ENCODE assay signal across 12 cellular contexts in genomic region chr3:160870327-160870726, GRCh38.
DNase-seq lines count a peak whose midpoint lies in the region; ATAC-seq and TF ChIP-seq lines count a peak whose summit lies in the region.
"Had no signal": no experiment of that assay in that cellular context is flagged by ENCODE, and none has a peak within 500 bp of the region (broad histone marks: within the 10 kb centered on the region; RNA-seq: fewer than 3 reads in every experiment).

No MANE protein-coding gene starts in this region.

- peak overlapping the region; percentile 24; the same call in 1 of the 2 replicates for H3K4me3 ChIP-seq in PC-9

- peaks cover 5% of the 10 kb centered on the region; the same call in 1 of the 2 replicates for H3F3A ChIP-seq in PC-9 (ENCODE audit: insufficient read depth, low read depth)

- H2BK5ac ChIP-seq in H9 (ENCODE audit: insufficient read length, low read length), result no peak overlapping the region

- H3K9me3 Mint-ChIP-seq in H9, result no peaks in the 10 kb centered on the region
- H3K9me3 Mint-ChIP-seq: mesothelial cell of epicardium had no signal

- no peak overlapping the region for H2BK20ac ChIP-seq in H9 (ENCODE audit: low read depth, low read length, poor library complexity, severe bottlenecking)

- intact Hi-C loops in PC-9 (cut with micrococcal nuclease; ENCODE audit: unreplicated experiment), result loop anchor here (1.0 kb wide), 1 partner anchor 115 kb away; no protein-coding TSS in a partner anchor

- WGBS in H9 (ENCODE audit: extremely low coverage, insufficient read length, low lambda C conversion rate), result no CpG with 5 or more reads among the region's 4 CpGs

- peak; percentile 47 for ATAC-seq in left lobe of liver
- no peak for ATAC-seq in HG03571 (IDR thresholded peaks at IDR 0.05; ENCODE audit: unreplicated experiment)

- POLR2A ChIA-PET in PC-9 (lab: Charles Lee; ENCODE audit: unreplicated experiment), result no interaction called here

- H2BK15ac ChIP-seq in H9 (ENCODE audit: low read depth, low read length), result no peak overlapping the region

- H3K27me3 ChIP-seq in PC-9 (ENCODE audit: insufficient read depth, low read depth), result no peaks in the 10 kb centered on the region
- H3K27me3 ChIP-seq in H9 (ENCODE audit: insufficient read depth, low read length), result no peaks in the 10 kb centered on the region

- H3K18ac ChIP-seq in H9 (ENCODE audit: insufficient read length, low read depth, low read length), result no peak overlapping the region

- H3K27ac ChIP-seq in PC-9, result no peak overlapping the region
- H3K27ac ChIP-seq in H9 (ENCODE audit: insufficient read length, low read depth, low read length), result no peak overlapping the region

- H3K4me1 Mint-ChIP-seq in H9, result peaks cover 10 to 11% of the 10 kb centered on the region in 2 experiments

- H3K79me2 ChIP-seq in PC-9 (ENCODE audit: low read depth) (no peaks in the 10 kb centered on the region), H9 (ENCODE audit: insufficient read depth, low read length) (no peaks in the 10 kb centered on the region)

- no peaks in the 10 kb centered on the region for H3K27me3 Mint-ChIP-seq in H9 (ENCODE audit: low read depth)

- H3K4me1 ChIP-seq in PC-9 (replicated peaks; ENCODE audit: insufficient read depth), result peaks cover 12% of the 10 kb centered on the region
- peaks cover 4% of the 10 kb centered on the region; the same call in 1 of the 2 replicates for H3K4me1 ChIP-seq in H9 (ENCODE audit: insufficient read depth, low read length)

- H3K56ac ChIP-seq in H9 (ENCODE audit: insufficient read length, low read depth, low read length), result no peak overlapping the region

- no peaks in the 10 kb centered on the region for H3K36me3 ChIP-seq in PC-9 (ENCODE audit: low read depth)

- no peak overlapping the region for H3K4ac ChIP-seq in H9 (ENCODE audit: low read depth, low read length)

- no peaks in the 10 kb centered on the region for H4K20me1 ChIP-seq in PC-9 (ENCODE audit: insufficient read depth)
- no peaks in the 10 kb centered on the region for H4K20me1 ChIP-seq in H9 (ENCODE audit: control insufficient read depth, insufficient read depth, insufficient read length)

- H3K4me3 Mint-ChIP-seq in H9, result no peak overlapping the region
- H3K4me3 Mint-ChIP-seq: mesothelial cell of epicardium had no signal

- no peak overlapping the region for H3K9ac ChIP-seq in H9 (ENCODE audit: extremely low read depth, insufficient read length, low read length)

- H3K23me2 ChIP-seq in H9 (ENCODE audit: insufficient read length, low read depth, low read length, poor library complexity, severe bottlenecking), result no peaks in the 10 kb centered on the region

- no peak for TF ChIP-seq CTCF in PC-9 (conservative IDR thresholded peaks at IDR 0.05)
- TF ChIP-seq CTCF in H9 (conservative IDR thresholded peaks at IDR 0.05), result no peak

- H2BK120ac ChIP-seq in H9 (ENCODE audit: low read depth, low read length, poor library complexity, severe bottlenecking), result no peak overlapping the region

- no peak overlapping the region for H4K5ac ChIP-seq in H9 (ENCODE audit: insufficient read length, low read depth, low read length)

- no peak overlapping the region for H3K23ac ChIP-seq in H9 (ENCODE audit: insufficient read length, low read depth, low read length)

- H3K14ac ChIP-seq in H9 (ENCODE audit: insufficient read depth, low read length), result no peak overlapping the region

- H3K4me2 ChIP-seq in PC-9, result peak overlapping the region; percentile 49
- H3K4me2 ChIP-seq in H9 (ENCODE audit: insufficient read depth, insufficient read length, low read length), result no peak overlapping the region

- no peak overlapping the region for H4K8ac ChIP-seq in H9 (replicated peaks; ENCODE audit: insufficient read length, low read depth, low read length)

- no peaks in the 10 kb centered on the region for H3K9me2 ChIP-seq in PC-9 (ENCODE audit: insufficient read depth)

- H3K79me1 ChIP-seq in H9 (ENCODE audit: insufficient read depth, low read depth, low read length, poor library complexity, severe bottlenecking), result no peaks in the 10 kb centered on the region

- peak; percentile 36 for DNase-seq in COR-L47 (lab: John Stamatoyannopoulos, UW)
- DNase-seq in NCI-H1436 treated with DMSO at 0.1 percent for 48 hours (lab: John Stamatoyannopoulos, UW), result peak; percentile 43
- DNase-seq in PC-9, result peak; percentile 6 to 58
- no peak for DNase-seq in left lobe of liver (ENCODE audit: low spot score)
- no peak for DNase-seq in pons (ENCODE audit: low spot score)
- DNase-seq in H9, result no peak
- DNase-seq in iPS-NIHi7 (ENCODE audit: extremely low spot score), result no peak
- DNase-seq: activated T-cell treated with anti-CD3 and anti-CD28 coated beads, Interleukin-2, amount 50 U/mL, for 1 hour; erythroblast; Kasumi-1 had no signal

- H3K9me3 ChIP-seq in PC-9 (ENCODE audit: insufficient read depth, low read depth) (no peaks in the 10 kb centered on the region), H9 (ENCODE audit: control insufficient read depth, low read depth, low read length) (no peaks in the 10 kb centered on the region)

- CTCF ChIA-PET in PC-9 (lab: Charles Lee), result interaction anchor here (0.6 kb wide), 1 partner anchor 1700 kb away, joined by 4 read pairs; no protein-coding TSS in a partner anchor

- H3K36me3 Mint-ChIP-seq in H9 (ENCODE audit: insufficient read depth in 1 of 3, low read depth in 3 of 3), result no peaks in the 10 kb centered on the region
- H3K36me3 Mint-ChIP-seq: mesothelial cell of epicardium had no signal

- no TSS peak for BruUV-seq in PC-9 (replicated peaks; lab: Mats Ljungman, UMichigan)

- H2AK5ac ChIP-seq in H9 (ENCODE audit: insufficient read length, low read length), result no peak overlapping the region

- H2AFZ ChIP-seq in PC-9, result no peak overlapping the region
- H2AFZ ChIP-seq in H9 (ENCODE audit: low read length), result no peak overlapping the region

- H3T11ph ChIP-seq in H9 (ENCODE audit: low read length), result no peak overlapping the region

- H3K27ac Mint-ChIP-seq in H9, result no peak overlapping the region
- H3K27ac Mint-ChIP-seq: mesothelial cell of epicardium had no signal

- H2BK12ac ChIP-seq in H9 (ENCODE audit: insufficient read length, low read depth, low read length), result no peak overlapping the region

- H4K91ac ChIP-seq in H9 (ENCODE audit: insufficient read length, low read depth, low read length), result no peak overlapping the region

Comparison
In these comparisons a context has a peak if more than half of its experiments do, and no peak if none do; other contexts are left out.
1. DNase-seq: peak in COR-L47 (single experiment), NCI-H1436 treated with DMSO at 0.1 percent for 48 hours (single experiment) and PC-9 (2 of 2); none in left lobe of liver (single experiment), pons (single experiment), H9 (single experiment) and iPS-NIHi7 (single experiment).